In the genomic region with DNA sequence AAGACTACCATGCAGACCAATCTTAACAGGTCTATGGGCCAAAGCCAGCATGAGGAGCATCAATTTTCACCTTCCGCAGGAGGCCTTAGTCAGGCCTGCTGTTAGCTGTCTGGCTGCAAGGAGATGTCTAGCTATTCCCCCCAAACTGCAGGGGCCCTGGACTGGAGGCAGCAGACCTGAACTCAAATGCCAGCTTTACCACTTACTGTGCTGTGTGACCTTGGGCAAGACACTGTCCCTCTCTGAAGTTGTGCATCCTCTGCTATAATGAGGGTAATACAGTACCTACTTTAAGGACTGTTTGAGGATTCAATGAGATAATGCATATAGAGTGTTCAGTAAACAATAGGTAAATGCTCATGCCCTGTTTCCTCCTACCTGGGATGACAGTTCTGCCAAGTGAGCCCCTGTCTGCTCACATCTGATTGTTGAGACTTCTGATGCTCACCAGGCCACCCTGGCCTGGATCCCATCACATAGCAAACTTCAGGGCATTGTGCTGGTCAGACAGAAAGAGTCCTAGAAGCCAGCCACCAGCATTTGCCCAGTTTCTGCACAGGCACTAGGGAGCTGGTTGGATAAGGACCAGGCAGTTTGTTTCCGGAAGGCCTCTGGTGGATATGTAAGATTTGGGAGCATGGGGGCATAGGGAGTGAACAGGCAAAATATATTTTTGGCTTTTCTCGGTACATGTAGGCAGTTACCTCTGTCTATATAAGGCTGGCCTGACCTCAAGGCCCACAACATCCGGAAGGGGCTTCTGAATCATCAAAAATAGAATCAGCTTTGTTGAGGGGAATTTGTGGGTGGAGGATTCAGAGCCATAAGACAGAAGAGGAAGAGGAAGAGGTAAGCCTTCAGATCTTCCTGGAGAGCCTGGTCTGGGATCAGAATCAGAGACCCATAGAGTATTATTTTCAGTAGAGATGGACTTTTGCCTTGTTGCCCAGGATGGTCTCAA, we compare ENCODE assay signal across 9 cellular contexts. TPM values are rescaled to one million over a fixed set of nuclear protein-coding genes. Genes with fewer than 3 reads are reported as not detected.
DNase-seq lines count a peak whose midpoint lies in the region; ATAC-seq and TF ChIP-seq lines count a peak whose summit lies in the region.
"Had no signal": no experiment of that assay in that cellular context is flagged by ENCODE, and none has a peak within 500 bp of the region (broad histone marks: within the 10 kb centered on the region; RNA-seq: fewer than 3 reads in every experiment).

No MANE protein-coding gene starts in this region.

- H3K9me3 ChIP-seq in A673 (ENCODE audit: low read depth, low read length, poor library complexity, severe bottlenecking) (no peaks in the 10 kb centered on the region), right cardiac atrium (ENCODE audit: control insufficient read depth, low read length) (no peaks in the 10 kb centered on the region)

- ATAC-seq in GM18868 (IDR thresholded peaks at IDR 0.05; ENCODE audit: unreplicated experiment): peak; percentile 77
- ATAC-seq in HG02885 (IDR thresholded peaks at IDR 0.05; ENCODE audit: poor library complexity, unreplicated experiment): peak; percentile 77
- ATAC-seq in natural killer cell treated with Interleukin-12 subunit alpha and Interleukin-12 subunit beta and Interleukin-15 and Interleukin-18, amount 100 ng/mL, for 72 hours: peak; percentile 90 to 91
- ATAC-seq in GM19324 (IDR thresholded peaks at IDR 0.05; ENCODE audit: low FRiP score, unreplicated experiment): no peak
- no peak for ATAC-seq in right cardiac atrium

- CTCF ChIA-PET in A673 (lab: Charles Lee): no interaction called here

- no peaks in the 10 kb centered on the region for H3K9me3 Mint-ChIP-seq in natural killer cell treated with Interleukin-12 subunit alpha and Interleukin-12 subunit beta and Interleukin-15 and Interleukin-18, amount 100 ng/mL, for 72 hours

- no peak overlapping the region for H3K27ac ChIP-seq in A673 (ENCODE audit: low read depth, low read length, poor library complexity, severe bottlenecking)
- H3K27ac ChIP-seq in right cardiac atrium (ENCODE audit: low read length): no peak overlapping the region

- peak overlapping the region; percentile 75 to 94 for H3K27ac Mint-ChIP-seq in natural killer cell treated with Interleukin-12 subunit alpha and Interleukin-12 subunit beta and Interleukin-15 and Interleukin-18, amount 100 ng/mL, for 72 hours

- peak overlapping the region; percentile 79 for H3K4me3 Mint-ChIP-seq in natural killer cell treated with Interleukin-12 subunit alpha and Interleukin-12 subunit beta and Interleukin-15 and Interleukin-18, amount 100 ng/mL, for 72 hours

- DNase-seq in SKM-1 treated with dmso at 0.1 percent for 144 hours (lab: John Stamatoyannopoulos, UW; ENCODE audit: unreplicated experiment) (peak; percentile 76), A673 (ENCODE audit: low spot score) (no peak), right cardiac atrium (no peak), hepatic stellate cell (ENCODE audit: low spot score) (no peak)
- peak; percentile 85 for DNase-seq in natural killer cell treated with Interleukin-12 subunit alpha and Interleukin-12 subunit beta and Interleukin-15 and Interleukin-18, amount 100 ng/mL, for 72 hours (ENCODE audit: low spot score)

- peaks cover 4% of the 10 kb centered on the region for H3K27me3 ChIP-seq in A673 (replicated peaks; ENCODE audit: insufficient read depth, low read depth, low read length, poor library complexity)
- H3K27me3 ChIP-seq in right cardiac atrium (ENCODE audit: control insufficient read depth, insufficient read depth): no peaks in the 10 kb centered on the region

- peaks cover 30 to 44% of the 10 kb centered on the region in 2 donors for H3K4me1 Mint-ChIP-seq in natural killer cell treated with Interleukin-12 subunit alpha and Interleukin-12 subunit beta and Interleukin-15 and Interleukin-18, amount 100 ng/mL, for 72 hours (ENCODE audit: low read depth in 2 of 2)

- no peaks in the 10 kb centered on the region for H3K27me3 Mint-ChIP-seq in natural killer cell treated with Interleukin-12 subunit alpha and Interleukin-12 subunit beta and Interleukin-15 and Interleukin-18, amount 100 ng/mL, for 72 hours

- no peaks in the 10 kb centered on the region for H3K36me3 ChIP-seq in A673 (ENCODE audit: insufficient read depth, low read length, poor library complexity, severe bottlenecking)

- H3K4me1 ChIP-seq in A673 (ENCODE audit: insufficient read depth, low read length, poor library complexity, severe bottlenecking): no peaks in the 10 kb centered on the region
- H3K4me1 ChIP-seq in right cardiac atrium (ENCODE audit: control insufficient read depth, insufficient read depth, low read length): no peaks in the 10 kb centered on the region

- no peak for TF ChIP-seq CTCF in A673 (conservative IDR thresholded peaks at IDR 0.05; ENCODE audit: low read depth, low read length)

- H3K4me3 ChIP-seq in A673 (ENCODE audit: low read depth, low read length, poor library complexity, severe bottlenecking) (no peak overlapping the region), right cardiac atrium (ENCODE audit: low read length) (no peak overlapping the region)

- H3K36me3 Mint-ChIP-seq in natural killer cell treated with Interleukin-12 subunit alpha and Interleukin-12 subunit beta and Interleukin-15 and Interleukin-18, amount 100 ng/mL, for 72 hours: no peaks in the 10 kb centered on the region

- 65% methylated on average over 4 of the region's 4 CpGs for WGBS in right cardiac atrium

- no TSS peak for BruUV-seq in A673 (replicated peaks; lab: Mats Ljungman, UMichigan)

- POLR2A ChIA-PET in A673 (lab: Charles Lee; ENCODE audit: low non-redundant PET): no interaction called here

- intact Hi-C loops in A673 (cut with micrococcal nuclease; ENCODE audit: unreplicated experiment) (no loop called here), right cardiac atrium (cut with DNase I) (loop anchor here in 1 of 4 donors (10.0 kb wide), 1 partner anchor 122 kb away; no protein-coding TSS in a partner anchor)

RNA-seq across cellular contexts. Expression of gene OCSTAMP, which starts 2.3 kb away (rescaled TPM):
- under 1 TPM in 1 of 2 donors, not detected in 1; 0.31 TPM for total RNA-seq in natural killer cell treated with Interleukin-12 subunit alpha and Interleukin-12 subunit beta and Interleukin-15 and Interleukin-18, amount 100 ng/mL, for 72 hours
- total RNA-seq in A673 (2021): not detected in 2 replicates
- total RNA-seq in right cardiac atrium: not detected
- polyA plus RNA-seq in right cardiac atrium: not detected
- total RNA-seq: NCI-H460 had no signal

RNA-seq across cellular contexts. Expression of gene ZNF334, which starts 39.4 kb away (rescaled TPM):
- total RNA-seq in natural killer cell treated with Interleukin-12 subunit alpha and Interleukin-12 subunit beta and Interleukin-15 and Interleukin-18, amount 100 ng/mL, for 72 hours: under 1 TPM; 0.70 to 0.78 TPM
- total RNA-seq in A673 (2021) (4.4 and 4.5 TPM in 2 replicates), right cardiac atrium (1 to 10 TPM; 1.1 to 3.2 (median 1.6) TPM)
- 1.1 TPM for polyA plus RNA-seq in right cardiac atrium

Comparison
In these comparisons a context has a peak if more than half of its experiments do, and no peak if none do; other contexts are left out.
1. ATAC-seq: peak in GM18868 (single experiment), HG02885 (single experiment) and natural killer cell treated with Interleukin-12 subunit alpha and Interleukin-12 subunit beta and Interleukin-15 and Interleukin-18, amount 100 ng/mL, for 72 hours (2 of 2); none in GM19324 (single experiment) and right cardiac atrium (0 of 2).
2. DNase-seq: peak in SKM-1 treated with dmso at 0.1 percent for 144 hours (single experiment) and natural killer cell treated with Interleukin-12 subunit alpha and Interleukin-12 subunit beta and Interleukin-15 and Interleukin-18, amount 100 ng/mL, for 72 hours (single experiment); none in A673 (single experiment), right cardiac atrium (0 of 3) and hepatic stellate cell (single experiment).